In the genomic region with DNA sequence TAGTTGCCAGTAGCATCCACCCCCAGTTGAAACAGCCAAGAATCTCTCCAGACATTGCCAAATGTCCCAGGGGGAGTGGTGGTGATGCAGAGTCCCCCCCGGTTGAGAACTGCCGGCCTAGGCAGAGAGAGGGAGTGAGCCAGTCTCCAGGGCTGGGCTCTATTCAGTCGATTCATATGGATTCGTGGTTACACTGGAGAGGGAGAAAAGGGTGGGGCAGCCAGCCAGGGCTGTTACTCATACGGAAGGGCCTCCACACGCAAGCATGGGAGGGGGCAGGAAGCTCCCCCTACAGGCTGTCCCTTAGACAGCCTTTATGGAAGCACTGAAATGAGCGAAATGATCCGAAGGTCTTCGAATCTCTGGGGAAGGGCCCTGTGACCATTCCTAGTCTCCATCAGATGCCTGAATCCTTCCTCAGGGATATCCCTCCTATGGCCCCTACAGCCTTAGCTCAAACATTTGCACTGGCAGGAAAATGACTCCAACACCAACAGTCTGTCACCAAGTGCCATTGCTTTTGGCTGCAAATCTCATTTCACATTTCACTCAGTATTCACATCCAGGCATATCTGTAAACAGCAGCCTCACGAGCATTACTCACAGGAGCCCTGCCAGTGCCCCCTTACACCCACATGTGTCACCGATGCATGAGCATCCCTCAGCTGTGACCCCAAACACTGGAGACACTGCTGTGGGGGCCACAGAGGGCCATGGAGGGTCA, we compare ENCODE assay signal across 1 cellular context.
TF ChIP-seq lines count a peak whose summit lies in the region.

No MANE protein-coding gene starts in this region.

TF ChIP-seq in HepG2, 621 proteins besides CTCF, POLR2A, EP300 and RAD21 (continued from another document):
- TF ChIP-seq PHB2 (IDR thresholded peaks at IDR 0.05; ENCODE audit: partially characterized antibody) (no peak), ELF4 (CRISPR knock-in tag; IDR thresholded peaks at IDR 0.05; ENCODE audit: borderline replicate concordance) (no peak), ZNF644 (CRISPR knock-in tag; IDR thresholded peaks at IDR 0.05; ENCODE audit: low read depth) (no peak), RBM39 (IDR thresholded peaks at IDR 0.05; ENCODE audit: low read depth, low read length, poor library complexity, severe bottlenecking) (no peak), ZNF543 (CRISPR knock-in tag; IDR thresholded peaks at IDR 0.05) (no peak), ZNF850 (CRISPR knock-in tag; conservative IDR thresholded peaks at IDR 0.05) (no peak), PHF5A (CRISPR knock-in tag; IDR thresholded peaks at IDR 0.05; ENCODE audit: low read depth, unreplicated experiment) (no peak), RNF2 (conservative IDR thresholded peaks at IDR 0.05; ENCODE audit: low read depth) (no peak), PITX1 (CRISPR knock-in tag; IDR thresholded peaks at IDR 0.05) (no peak)
- TF ChIP-seq, protein P1, sequence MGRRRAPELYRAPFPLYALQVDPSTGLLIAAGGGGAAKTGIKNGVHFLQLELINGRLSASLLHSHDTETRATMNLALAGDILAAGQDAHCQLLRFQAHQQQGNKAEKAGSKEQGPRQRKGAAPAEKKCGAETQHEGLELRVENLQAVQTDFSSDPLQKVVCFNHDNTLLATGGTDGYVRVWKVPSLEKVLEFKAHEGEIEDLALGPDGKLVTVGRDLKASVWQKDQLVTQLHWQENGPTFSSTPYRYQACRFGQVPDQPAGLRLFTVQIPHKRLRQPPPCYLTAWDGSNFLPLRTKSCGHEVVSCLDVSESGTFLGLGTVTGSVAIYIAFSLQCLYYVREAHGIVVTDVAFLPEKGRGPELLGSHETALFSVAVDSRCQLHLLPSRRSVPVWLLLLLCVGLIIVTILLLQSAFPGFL (CRISPR knock-in tag; IDR thresholded peaks at IDR 0.05) = no peak
- TF ChIP-seq, protein P2, sequence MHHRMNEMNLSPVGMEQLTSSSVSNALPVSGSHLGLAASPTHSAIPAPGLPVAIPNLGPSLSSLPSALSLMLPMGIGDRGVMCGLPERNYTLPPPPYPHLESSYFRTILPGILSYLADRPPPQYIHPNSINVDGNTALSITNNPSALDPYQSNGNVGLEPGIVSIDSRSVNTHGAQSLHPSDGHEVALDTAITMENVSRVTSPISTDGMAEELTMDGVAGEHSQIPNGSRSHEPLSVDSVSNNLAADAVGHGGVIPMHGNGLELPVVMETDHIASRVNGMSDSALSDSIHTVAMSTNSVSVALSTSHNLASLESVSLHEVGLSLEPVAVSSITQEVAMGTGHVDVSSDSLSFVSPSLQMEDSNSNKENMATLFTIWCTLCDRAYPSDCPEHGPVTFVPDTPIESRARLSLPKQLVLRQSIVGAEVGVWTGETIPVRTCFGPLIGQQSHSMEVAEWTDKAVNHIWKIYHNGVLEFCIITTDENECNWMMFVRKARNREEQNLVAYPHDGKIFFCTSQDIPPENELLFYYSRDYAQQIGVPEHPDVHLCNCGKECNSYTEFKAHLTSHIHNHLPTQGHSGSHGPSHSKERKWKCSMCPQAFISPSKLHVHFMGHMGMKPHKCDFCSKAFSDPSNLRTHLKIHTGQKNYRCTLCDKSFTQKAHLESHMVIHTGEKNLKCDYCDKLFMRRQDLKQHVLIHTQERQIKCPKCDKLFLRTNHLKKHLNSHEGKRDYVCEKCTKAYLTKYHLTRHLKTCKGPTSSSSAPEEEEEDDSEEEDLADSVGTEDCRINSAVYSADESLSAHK (CRISPR knock-in tag; IDR thresholded peaks at IDR 0.05; ENCODE audit: borderline replicate concordance) = no peak
- TF ChIP-seq, protein P3, sequence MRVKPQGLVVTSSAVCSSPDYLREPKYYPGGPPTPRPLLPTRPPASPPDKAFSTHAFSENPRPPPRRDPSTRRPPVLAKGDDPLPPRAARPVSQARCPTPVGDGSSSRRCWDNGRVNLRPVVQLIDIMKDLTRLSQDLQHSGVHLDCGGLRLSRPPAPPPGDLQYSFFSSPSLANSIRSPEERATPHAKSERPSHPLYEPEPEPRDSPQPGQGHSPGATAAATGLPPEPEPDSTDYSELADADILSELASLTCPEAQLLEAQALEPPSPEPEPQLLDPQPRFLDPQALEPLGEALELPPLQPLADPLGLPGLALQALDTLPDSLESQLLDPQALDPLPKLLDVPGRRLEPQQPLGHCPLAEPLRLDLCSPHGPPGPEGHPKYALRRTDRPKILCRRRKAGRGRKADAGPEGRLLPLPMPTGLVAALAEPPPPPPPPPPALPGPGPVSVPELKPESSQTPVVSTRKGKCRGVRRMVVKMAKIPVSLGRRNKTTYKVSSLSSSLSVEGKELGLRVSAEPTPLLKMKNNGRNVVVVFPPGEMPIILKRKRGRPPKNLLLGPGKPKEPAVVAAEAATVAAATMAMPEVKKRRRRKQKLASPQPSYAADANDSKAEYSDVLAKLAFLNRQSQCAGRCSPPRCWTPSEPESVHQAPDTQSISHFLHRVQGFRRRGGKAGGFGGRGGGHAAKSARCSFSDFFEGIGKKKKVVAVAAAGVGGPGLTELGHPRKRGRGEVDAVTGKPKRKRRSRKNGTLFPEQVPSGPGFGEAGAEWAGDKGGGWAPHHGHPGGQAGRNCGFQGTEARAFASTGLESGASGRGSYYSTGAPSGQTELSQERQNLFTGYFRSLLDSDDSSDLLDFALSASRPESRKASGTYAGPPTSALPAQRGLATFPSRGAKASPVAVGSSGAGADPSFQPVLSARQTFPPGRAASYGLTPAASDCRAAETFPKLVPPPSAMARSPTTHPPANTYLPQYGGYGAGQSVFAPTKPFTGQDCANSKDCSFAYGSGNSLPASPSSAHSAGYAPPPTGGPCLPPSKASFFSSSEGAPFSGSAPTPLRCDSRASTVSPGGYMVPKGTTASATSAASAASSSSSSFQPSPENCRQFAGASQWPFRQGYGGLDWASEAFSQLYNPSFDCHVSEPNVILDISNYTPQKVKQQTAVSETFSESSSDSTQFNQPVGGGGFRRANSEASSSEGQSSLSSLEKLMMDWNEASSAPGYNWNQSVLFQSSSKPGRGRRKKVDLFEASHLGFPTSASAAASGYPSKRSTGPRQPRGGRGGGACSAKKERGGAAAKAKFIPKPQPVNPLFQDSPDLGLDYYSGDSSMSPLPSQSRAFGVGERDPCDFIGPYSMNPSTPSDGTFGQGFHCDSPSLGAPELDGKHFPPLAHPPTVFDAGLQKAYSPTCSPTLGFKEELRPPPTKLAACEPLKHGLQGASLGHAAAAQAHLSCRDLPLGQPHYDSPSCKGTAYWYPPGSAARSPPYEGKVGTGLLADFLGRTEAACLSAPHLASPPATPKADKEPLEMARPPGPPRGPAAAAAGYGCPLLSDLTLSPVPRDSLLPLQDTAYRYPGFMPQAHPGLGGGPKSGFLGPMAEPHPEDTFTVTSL (CRISPR knock-in tag; IDR thresholded peaks at IDR 0.05; ENCODE audit: borderline replicate concordance) = no peak
- TF ChIP-seq, protein P4, sequence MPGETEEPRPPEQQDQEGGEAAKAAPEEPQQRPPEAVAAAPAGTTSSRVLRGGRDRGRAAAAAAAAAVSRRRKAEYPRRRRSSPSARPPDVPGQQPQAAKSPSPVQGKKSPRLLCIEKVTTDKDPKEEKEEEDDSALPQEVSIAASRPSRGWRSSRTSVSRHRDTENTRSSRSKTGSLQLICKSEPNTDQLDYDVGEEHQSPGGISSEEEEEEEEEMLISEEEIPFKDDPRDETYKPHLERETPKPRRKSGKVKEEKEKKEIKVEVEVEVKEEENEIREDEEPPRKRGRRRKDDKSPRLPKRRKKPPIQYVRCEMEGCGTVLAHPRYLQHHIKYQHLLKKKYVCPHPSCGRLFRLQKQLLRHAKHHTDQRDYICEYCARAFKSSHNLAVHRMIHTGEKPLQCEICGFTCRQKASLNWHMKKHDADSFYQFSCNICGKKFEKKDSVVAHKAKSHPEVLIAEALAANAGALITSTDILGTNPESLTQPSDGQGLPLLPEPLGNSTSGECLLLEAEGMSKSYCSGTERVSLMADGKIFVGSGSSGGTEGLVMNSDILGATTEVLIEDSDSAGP (CRISPR knock-in tag; IDR thresholded peaks at IDR 0.05; ENCODE audit: borderline replicate concordance) = no peak
- TF ChIP-seq, protein P5, sequence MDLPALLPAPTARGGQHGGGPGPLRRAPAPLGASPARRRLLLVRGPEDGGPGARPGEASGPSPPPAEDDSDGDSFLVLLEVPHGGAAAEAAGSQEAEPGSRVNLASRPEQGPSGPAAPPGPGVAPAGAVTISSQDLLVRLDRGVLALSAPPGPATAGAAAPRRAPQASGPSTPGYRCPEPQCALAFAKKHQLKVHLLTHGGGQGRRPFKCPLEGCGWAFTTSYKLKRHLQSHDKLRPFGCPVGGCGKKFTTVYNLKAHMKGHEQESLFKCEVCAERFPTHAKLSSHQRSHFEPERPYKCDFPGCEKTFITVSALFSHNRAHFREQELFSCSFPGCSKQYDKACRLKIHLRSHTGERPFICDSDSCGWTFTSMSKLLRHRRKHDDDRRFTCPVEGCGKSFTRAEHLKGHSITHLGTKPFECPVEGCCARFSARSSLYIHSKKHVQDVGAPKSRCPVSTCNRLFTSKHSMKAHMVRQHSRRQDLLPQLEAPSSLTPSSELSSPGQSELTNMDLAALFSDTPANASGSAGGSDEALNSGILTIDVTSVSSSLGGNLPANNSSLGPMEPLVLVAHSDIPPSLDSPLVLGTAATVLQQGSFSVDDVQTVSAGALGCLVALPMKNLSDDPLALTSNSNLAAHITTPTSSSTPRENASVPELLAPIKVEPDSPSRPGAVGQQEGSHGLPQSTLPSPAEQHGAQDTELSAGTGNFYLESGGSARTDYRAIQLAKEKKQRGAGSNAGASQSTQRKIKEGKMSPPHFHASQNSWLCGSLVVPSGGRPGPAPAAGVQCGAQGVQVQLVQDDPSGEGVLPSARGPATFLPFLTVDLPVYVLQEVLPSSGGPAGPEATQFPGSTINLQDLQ (CRISPR knock-in tag; IDR thresholded peaks at IDR 0.05) = no peak
